Comparison of ENCODE assay signal across 1 cellular context in the genomic region with DNA sequence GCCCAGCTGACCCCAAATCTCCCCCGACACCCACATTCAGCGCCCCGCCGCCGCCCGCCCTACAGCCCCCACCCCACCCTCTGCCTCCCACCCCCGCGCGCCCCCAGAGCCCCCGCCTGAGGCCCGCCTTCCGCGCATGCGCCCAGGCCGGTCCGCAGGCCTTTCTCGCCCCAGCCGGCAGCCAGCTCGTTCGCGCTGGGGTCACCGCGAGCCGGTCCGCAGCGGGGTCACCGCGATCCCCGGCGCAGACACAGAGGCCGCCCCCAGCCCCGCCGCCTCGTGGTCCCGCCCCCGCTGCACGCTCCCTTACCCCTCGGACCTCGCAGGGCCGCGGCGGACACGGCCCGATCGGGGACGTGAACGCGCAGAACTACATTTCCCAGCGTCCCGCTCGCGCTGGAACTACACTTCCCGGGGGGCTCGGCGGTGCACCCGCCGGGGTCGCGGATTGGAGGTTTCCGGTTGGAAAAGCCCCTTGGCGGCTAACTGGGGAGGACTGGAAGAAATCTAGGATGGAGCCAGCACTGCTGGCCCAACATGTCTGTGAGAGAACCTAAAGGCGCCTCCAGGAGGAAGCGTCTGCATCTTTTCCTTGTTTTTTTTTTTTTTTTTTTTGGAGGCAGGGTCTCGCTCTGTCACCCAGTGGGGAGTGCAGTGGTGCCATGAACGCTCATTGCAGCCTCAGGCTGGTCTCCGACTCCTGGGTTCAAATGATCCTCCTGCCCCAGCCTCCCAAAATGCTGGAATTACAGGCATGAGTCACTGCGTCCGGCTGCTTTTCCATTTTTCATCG.
A peak's percentile ranks its signal among the peaks of the same experiment; 100 is the strongest.
TF ChIP-seq lines count a peak whose summit lies in the region.

A gene (minus strand): TSS at position 374 of the 793 bp plus-strand sequence. CDS start 10,671 bp downstream, outside the sequence.

TF ChIP-seq in HepG2, 621 proteins besides CTCF, POLR2A, EP300 and RAD21 (continued from another document and continues in another):
- TF ChIP-seq, protein P1, sequence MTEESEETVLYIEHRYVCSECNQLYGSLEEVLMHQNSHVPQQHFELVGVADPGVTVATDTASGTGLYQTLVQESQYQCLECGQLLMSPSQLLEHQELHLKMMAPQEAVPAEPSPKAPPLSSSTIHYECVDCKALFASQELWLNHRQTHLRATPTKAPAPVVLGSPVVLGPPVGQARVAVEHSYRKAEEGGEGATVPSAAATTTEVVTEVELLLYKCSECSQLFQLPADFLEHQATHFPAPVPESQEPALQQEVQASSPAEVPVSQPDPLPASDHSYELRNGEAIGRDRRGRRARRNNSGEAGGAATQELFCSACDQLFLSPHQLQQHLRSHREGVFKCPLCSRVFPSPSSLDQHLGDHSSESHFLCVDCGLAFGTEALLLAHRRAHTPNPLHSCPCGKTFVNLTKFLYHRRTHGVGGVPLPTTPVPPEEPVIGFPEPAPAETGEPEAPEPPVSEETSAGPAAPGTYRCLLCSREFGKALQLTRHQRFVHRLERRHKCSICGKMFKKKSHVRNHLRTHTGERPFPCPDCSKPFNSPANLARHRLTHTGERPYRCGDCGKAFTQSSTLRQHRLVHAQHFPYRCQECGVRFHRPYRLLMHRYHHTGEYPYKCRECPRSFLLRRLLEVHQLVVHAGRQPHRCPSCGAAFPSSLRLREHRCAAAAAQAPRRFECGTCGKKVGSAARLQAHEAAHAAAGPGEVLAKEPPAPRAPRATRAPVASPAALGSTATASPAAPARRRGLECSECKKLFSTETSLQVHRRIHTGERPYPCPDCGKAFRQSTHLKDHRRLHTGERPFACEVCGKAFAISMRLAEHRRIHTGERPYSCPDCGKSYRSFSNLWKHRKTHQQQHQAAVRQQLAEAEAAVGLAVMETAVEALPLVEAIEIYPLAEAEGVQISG (CRISPR knock-in tag; IDR thresholded peaks at IDR 0.05) = peak; percentile 92
- TF ChIP-seq NR2C2 (CRISPR knock-in tag; IDR thresholded peaks at IDR 0.05; ENCODE audit: borderline replicate concordance) (peak; percentile 99), ZSCAN22 (CRISPR knock-in tag; IDR thresholded peaks at IDR 0.05) (no peak), ZMYM4 (CRISPR knock-in tag; IDR thresholded peaks at IDR 0.05) (peak; percentile 71), ZNF143 (CRISPR knock-in tag; IDR thresholded peaks at IDR 0.05) (peak; percentile 97), ZNF263 (CRISPR knock-in tag; IDR thresholded peaks at IDR 0.05) (peak; percentile 72), NR1H2 (CRISPR knock-in tag; IDR thresholded peaks at IDR 0.05; ENCODE audit: borderline replicate concordance, low read depth) (0 out of 2 replicates have a peak, but pooled peaks have one; percentile 22), ZFX (CRISPR knock-in tag; IDR thresholded peaks at IDR 0.05; ENCODE audit: low read depth) (peak; percentile 98), EZH2 (conservative IDR thresholded peaks at IDR 0.05; ENCODE audit: low read depth, low read length) (no peak), ZNF296 (CRISPR knock-in tag; conservative IDR thresholded peaks at IDR 0.05) (no peak), MXI1 (IDR thresholded peaks at IDR 0.05; ENCODE audit: borderline replicate concordance, low read depth, low read length) (peak; percentile 56; the same call in 1 of the 3 replicates), LCORL (IDR thresholded peaks at IDR 0.05) (no peak), LCORL (CRISPR knock-in tag; IDR thresholded peaks at IDR 0.05) (no peak; the same call in 1 of the 2 replicates), AGO1 (IDR thresholded peaks at IDR 0.05; ENCODE audit: low read depth, low read length, poor library complexity, severe bottlenecking) (peak; percentile 15), SMAD3 (CRISPR knock-in tag; IDR thresholded peaks at IDR 0.05) (no peak), HOXA3 (CRISPR knock-in tag; IDR thresholded peaks at IDR 0.05) (peak; percentile 71; the same call in 1 of the 2 replicates), ZBTB42 (CRISPR knock-in tag; IDR thresholded peaks at IDR 0.05) (no peak), GATAD1 (CRISPR knock-in tag; IDR thresholded peaks at IDR 0.05) (peak; percentile 86), CEBPG (CRISPR knock-in tag; IDR thresholded peaks at IDR 0.05) (no peak), ZNF563 (CRISPR knock-in tag; IDR thresholded peaks at IDR 0.05) (peak; percentile 17; the same call in 1 of the 2 replicates), ZNF788 (CRISPR knock-in tag; IDR thresholded peaks at IDR 0.05; ENCODE audit: borderline replicate concordance) (0 out of 2 replicates have a peak, but pooled peaks have one; percentile 41), CREM (IDR thresholded peaks at IDR 0.05) (peak; percentile 96), CREM (CRISPR knock-in tag; IDR thresholded peaks at IDR 0.05) (no peak), ZNF230 (CRISPR knock-in tag; IDR thresholded peaks at IDR 0.05) (0 out of 2 replicates have a peak, but pooled peaks have one; percentile 19), FOXK1 (CRISPR knock-in tag; IDR thresholded peaks at IDR 0.05; ENCODE audit: borderline replicate concordance, low read depth) (0 out of 2 replicates have a peak, but pooled peaks have one; percentile 55)
- TF ChIP-seq, protein P2, sequence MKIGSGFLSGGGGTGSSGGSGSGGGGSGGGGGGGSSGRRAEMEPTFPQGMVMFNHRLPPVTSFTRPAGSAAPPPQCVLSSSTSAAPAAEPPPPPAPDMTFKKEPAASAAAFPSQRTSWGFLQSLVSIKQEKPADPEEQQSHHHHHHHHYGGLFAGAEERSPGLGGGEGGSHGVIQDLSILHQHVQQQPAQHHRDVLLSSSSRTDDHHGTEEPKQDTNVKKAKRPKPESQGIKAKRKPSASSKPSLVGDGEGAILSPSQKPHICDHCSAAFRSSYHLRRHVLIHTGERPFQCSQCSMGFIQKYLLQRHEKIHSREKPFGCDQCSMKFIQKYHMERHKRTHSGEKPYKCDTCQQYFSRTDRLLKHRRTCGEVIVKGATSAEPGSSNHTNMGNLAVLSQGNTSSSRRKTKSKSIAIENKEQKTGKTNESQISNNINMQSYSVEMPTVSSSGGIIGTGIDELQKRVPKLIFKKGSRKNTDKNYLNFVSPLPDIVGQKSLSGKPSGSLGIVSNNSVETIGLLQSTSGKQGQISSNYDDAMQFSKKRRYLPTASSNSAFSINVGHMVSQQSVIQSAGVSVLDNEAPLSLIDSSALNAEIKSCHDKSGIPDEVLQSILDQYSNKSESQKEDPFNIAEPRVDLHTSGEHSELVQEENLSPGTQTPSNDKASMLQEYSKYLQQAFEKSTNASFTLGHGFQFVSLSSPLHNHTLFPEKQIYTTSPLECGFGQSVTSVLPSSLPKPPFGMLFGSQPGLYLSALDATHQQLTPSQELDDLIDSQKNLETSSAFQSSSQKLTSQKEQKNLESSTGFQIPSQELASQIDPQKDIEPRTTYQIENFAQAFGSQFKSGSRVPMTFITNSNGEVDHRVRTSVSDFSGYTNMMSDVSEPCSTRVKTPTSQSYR (CRISPR knock-in tag; IDR thresholded peaks at IDR 0.05; ENCODE audit: borderline replicate concordance) = no peak
- TF ChIP-seq, protein P3, sequence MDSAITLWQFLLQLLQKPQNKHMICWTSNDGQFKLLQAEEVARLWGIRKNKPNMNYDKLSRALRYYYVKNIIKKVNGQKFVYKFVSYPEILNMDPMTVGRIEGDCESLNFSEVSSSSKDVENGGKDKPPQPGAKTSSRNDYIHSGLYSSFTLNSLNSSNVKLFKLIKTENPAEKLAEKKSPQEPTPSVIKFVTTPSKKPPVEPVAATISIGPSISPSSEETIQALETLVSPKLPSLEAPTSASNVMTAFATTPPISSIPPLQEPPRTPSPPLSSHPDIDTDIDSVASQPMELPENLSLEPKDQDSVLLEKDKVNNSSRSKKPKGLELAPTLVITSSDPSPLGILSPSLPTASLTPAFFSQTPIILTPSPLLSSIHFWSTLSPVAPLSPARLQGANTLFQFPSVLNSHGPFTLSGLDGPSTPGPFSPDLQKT (CRISPR knock-in tag; IDR thresholded peaks at IDR 0.05; ENCODE audit: borderline replicate concordance) = peak; percentile 69; the same call in 1 of the 2 replicates
- TF ChIP-seq, protein P4, sequence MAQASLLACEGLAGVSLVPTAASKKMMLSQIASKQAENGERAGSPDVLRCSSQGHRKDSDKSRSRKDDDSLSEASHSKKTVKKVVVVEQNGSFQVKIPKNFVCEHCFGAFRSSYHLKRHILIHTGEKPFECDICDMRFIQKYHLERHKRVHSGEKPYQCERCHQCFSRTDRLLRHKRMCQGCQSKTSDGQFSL (CRISPR knock-in tag; IDR thresholded peaks at IDR 0.05) = 0 out of 2 replicates have a peak, but pooled peaks have one; percentile 45
- TF ChIP-seq, protein P5, sequence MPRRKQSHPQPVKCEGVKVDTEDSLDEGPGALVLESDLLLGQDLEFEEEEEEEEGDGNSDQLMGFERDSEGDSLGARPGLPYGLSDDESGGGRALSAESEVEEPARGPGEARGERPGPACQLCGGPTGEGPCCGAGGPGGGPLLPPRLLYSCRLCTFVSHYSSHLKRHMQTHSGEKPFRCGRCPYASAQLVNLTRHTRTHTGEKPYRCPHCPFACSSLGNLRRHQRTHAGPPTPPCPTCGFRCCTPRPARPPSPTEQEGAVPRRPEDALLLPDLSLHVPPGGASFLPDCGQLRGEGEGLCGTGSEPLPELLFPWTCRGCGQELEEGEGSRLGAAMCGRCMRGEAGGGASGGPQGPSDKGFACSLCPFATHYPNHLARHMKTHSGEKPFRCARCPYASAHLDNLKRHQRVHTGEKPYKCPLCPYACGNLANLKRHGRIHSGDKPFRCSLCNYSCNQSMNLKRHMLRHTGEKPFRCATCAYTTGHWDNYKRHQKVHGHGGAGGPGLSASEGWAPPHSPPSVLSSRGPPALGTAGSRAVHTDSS (CRISPR knock-in tag; conservative IDR thresholded peaks at IDR 0.05) = 0 out of 2 replicates have a peak, but pooled peaks have one; percentile 54
- TF ChIP-seq, protein P6, sequence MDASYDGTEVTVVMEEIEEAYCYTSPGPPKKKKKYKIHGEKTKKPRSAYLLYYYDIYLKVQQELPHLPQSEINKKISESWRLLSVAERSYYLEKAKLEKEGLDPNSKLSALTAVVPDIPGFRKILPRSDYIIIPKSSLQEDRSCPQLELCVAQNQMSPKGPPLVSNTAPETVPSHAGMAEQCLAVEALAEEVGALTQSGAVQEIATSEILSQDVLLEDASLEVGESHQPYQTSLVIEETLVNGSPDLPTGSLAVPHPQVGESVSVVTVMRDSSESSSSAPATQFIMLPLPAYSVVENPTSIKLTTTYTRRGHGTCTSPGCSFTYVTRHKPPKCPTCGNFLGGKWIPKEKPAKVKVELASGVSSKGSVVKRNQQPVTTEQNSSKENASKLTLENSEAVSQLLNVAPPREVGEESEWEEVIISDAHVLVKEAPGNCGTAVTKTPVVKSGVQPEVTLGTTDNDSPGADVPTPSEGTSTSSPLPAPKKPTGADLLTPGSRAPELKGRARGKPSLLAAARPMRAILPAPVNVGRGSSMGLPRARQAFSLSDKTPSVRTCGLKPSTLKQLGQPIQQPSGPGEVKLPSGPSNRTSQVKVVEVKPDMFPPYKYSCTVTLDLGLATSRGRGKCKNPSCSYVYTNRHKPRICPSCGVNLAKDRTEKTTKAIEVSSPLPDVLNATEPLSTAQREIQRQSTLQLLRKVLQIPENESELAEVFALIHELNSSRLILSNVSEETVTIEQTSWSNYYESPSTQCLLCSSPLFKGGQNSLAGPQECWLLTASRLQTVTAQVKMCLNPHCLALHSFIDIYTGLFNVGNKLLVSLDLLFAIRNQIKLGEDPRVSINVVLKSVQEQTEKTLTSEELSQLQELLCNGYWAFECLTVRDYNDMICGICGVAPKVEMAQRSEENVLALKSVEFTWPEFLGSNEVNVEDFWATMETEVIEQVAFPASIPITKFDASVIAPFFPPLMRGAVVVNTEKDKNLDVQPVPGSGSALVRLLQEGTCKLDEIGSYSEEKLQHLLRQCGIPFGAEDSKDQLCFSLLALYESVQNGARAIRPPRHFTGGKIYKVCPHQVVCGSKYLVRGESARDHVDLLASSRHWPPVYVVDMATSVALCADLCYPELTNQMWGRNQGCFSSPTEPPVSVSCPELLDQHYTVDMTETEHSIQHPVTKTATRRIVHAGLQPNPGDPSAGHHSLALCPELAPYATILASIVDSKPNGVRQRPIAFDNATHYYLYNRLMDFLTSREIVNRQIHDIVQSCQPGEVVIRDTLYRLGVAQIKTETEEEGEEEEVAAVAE (CRISPR knock-in tag; IDR thresholded peaks at IDR 0.05; ENCODE audit: borderline replicate concordance) = 0 out of 2 replicates have a peak, but pooled peaks have one; percentile 32
- TF ChIP-seq, protein P7, sequence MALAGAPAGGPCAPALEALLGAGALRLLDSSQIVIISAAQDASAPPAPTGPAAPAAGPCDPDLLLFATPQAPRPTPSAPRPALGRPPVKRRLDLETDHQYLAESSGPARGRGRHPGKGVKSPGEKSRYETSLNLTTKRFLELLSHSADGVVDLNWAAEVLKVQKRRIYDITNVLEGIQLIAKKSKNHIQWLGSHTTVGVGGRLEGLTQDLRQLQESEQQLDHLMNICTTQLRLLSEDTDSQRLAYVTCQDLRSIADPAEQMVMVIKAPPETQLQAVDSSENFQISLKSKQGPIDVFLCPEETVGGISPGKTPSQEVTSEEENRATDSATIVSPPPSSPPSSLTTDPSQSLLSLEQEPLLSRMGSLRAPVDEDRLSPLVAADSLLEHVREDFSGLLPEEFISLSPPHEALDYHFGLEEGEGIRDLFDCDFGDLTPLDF (CRISPR knock-in tag; IDR thresholded peaks at IDR 0.05) = peak; percentile 59; the same call in 1 of the 2 replicates
- TF ChIP-seq, protein P8, sequence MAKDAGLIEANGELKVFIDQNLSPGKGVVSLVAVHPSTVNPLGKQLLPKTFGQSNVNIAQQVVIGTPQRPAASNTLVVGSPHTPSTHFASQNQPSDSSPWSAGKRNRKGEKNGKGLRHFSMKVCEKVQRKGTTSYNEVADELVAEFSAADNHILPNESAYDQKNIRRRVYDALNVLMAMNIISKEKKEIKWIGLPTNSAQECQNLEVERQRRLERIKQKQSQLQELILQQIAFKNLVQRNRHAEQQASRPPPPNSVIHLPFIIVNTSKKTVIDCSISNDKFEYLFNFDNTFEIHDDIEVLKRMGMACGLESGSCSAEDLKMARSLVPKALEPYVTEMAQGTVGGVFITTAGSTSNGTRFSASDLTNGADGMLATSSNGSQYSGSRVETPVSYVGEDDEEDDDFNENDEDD (CRISPR knock-in tag; IDR thresholded peaks at IDR 0.05; ENCODE audit: borderline replicate concordance) = peak; percentile 67
- TF ChIP-seq, protein P9, sequence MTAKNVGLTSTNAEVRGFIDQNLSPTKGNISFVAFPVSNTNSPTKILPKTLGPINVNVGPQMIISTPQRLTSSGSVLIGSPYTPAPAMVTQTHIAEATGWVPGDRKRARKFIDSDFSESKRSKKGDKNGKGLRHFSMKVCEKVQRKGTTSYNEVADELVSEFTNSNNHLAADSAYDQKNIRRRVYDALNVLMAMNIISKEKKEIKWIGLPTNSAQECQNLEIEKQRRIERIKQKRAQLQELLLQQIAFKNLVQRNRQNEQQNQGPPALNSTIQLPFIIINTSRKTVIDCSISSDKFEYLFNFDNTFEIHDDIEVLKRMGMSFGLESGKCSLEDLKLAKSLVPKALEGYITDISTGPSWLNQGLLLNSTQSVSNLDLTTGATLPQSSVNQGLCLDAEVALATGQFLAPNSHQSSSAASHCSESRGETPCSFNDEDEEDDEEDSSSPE (CRISPR knock-in tag; IDR thresholded peaks at IDR 0.05) = peak; percentile 83
- TF ChIP-seq, protein P10, sequence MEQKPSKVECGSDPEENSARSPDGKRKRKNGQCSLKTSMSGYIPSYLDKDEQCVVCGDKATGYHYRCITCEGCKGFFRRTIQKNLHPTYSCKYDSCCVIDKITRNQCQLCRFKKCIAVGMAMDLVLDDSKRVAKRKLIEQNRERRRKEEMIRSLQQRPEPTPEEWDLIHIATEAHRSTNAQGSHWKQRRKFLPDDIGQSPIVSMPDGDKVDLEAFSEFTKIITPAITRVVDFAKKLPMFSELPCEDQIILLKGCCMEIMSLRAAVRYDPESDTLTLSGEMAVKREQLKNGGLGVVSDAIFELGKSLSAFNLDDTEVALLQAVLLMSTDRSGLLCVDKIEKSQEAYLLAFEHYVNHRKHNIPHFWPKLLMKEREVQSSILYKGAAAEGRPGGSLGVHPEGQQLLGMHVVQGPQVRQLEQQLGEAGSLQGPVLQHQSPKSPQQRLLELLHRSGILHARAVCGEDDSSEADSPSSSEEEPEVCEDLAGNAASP (CRISPR knock-in tag; IDR thresholded peaks at IDR 0.05; ENCODE audit: borderline replicate concordance) = peak; percentile 73; the same call in 1 of the 2 replicates
